Comparison of ENCODE assay signal across 13 cellular contexts in the genomic region with DNA sequence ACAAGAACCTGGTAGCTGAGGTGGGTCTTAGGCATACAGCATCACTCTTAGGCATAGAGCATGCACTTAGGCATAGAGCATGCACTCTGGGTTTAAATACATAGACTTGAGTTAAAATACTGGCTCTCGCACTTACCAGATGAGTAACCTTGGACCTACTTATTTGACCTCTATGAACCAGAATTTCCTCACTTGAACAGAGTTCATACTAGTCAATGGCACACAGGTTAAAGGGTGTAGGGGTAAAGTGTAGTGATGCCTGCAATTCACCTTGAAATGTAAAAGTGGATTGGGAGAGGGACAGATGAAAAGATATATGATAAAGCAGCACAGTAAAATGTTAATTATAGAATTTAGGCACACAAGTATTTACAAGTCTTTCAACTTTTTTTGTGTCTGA. TPM values are rescaled to one million over a fixed set of nuclear protein-coding genes. Genes with fewer than 3 reads are reported as not detected.
DNase-seq lines count a peak whose midpoint lies in the region; ATAC-seq, FAIRE-seq and TF ChIP-seq lines count a peak whose summit lies in the region.
"Had no signal": no experiment of that assay in that cellular context is flagged by ENCODE, and none has a peak within 500 bp of the region (broad histone marks: within the 10 kb centered on the region; RNA-seq: fewer than 3 reads in every experiment).

No MANE protein-coding gene starts in this region.

- H2BK5ac ChIP-seq in IMR-90 (ENCODE audit: low read depth, low read length, poor library complexity, severe bottlenecking), result no peak overlapping the region

- H3K27me3 ChIP-seq in CD8-positive, alpha-beta T cell (ENCODE audit: insufficient read depth, low read length), result no peaks in the 10 kb centered on the region
- H3K27me3 ChIP-seq in IMR-90 (ENCODE audit: control insufficient read depth, insufficient read depth, low read length), result no peaks in the 10 kb centered on the region

- peaks cover 21 to 33% of the 10 kb centered on the region in 2 experiments for H3K79me1 ChIP-seq in IMR-90 (ENCODE audit: low read depth in 1 of 2, low read length in 2 of 2)

- no peak overlapping the region for H2BK15ac ChIP-seq in IMR-90 (ENCODE audit: low read depth, low read length)

- CTCF ChIA-PET in CD8-positive, alpha-beta T cell (lab: Charles Lee), result interaction anchor here (0.9 to 5.0 kb wide), 3 partner anchors 10 to 27 kb away, joined by 3 to 26 read pairs (median 8); no protein-coding TSS in a partner anchor
- CTCF ChIA-PET in IMR-90 (lab: Yijun Ruan, JAX), result interaction anchor here (0.9 kb wide), 1 partner anchor 12 kb away, joined by 3 read pairs; no protein-coding TSS in a partner anchor

- BruUV-seq in IMR-90 (replicated peaks; lab: Mats Ljungman, UMichigan), result no TSS peak

- H4K91ac ChIP-seq in IMR-90 (ENCODE audit: insufficient read depth, low read depth, low read length), result no peak overlapping the region

- H3K14ac ChIP-seq in IMR-90 (replicated peaks; ENCODE audit: low read depth, low read length), result no peak overlapping the region

- no peaks in the 10 kb centered on the region for H3K9me3 ChIP-seq in CD8-positive, alpha-beta T cell (ENCODE audit: low read length)
- H3K9me3 ChIP-seq in IMR-90 (ENCODE audit: control insufficient read depth, insufficient read depth, low read length), result no peaks in the 10 kb centered on the region

- TF ChIP-seq CTCF in CD8-positive, alpha-beta T cell (IDR thresholded peaks at IDR 0.05), result no peak
- TF ChIP-seq CTCF in IMR-90 (conservative IDR thresholded peaks at IDR 0.05; ENCODE audit: low read depth, low read length), result no peak
- TF ChIP-seq CTCF in natural killer cell (IDR thresholded peaks at IDR 0.05), result no peak

- ATAC-seq in CD8-positive, alpha-beta T cell, result no peak
- no peak for ATAC-seq in IMR-90 (ENCODE audit: low read depth)
- no peak for ATAC-seq in natural killer cell

- no peak overlapping the region for H3K27ac ChIP-seq in CD8-positive, alpha-beta T cell (ENCODE audit: low read depth, low read length)
- H3K27ac ChIP-seq in IMR-90 (ENCODE audit: insufficient read depth, low read length), result no peak overlapping the region
- H3K27ac ChIP-seq: epithelial cell of prostate had no signal

- in situ Hi-C loops in IMR-90 (cut with MboI; ENCODE audit: low sequenced_read_pairs), result loop anchor here (10.0 kb wide), 1 partner anchor 47 kb away; no protein-coding TSS in a partner anchor

- no peak overlapping the region for H3K4me3 ChIP-seq in CD8-positive, alpha-beta T cell (ENCODE audit: low read depth, low read length)
- no peak overlapping the region for H3K4me3 ChIP-seq in IMR-90 (ENCODE audit: insufficient read depth, low read depth, low read length)

- no CpG with 5 or more reads among the region's 1 CpG for WGBS in IMR-90 (ENCODE audit: extremely low coverage in 2 of 2, insufficient read length in 1 of 2), 2 experiments

- H3K4me1 Mint-ChIP-seq in CD8-positive, alpha-beta T cell (ENCODE audit: low read depth), result peaks cover 36% of the 10 kb centered on the region
- H3K4me1 Mint-ChIP-seq in activated naive CD8-positive, alpha-beta T cell (ENCODE audit: low read depth), result peaks cover 38% of the 10 kb centered on the region
- H3K4me1 Mint-ChIP-seq in natural killer cell, result peaks cover 20 to 29% of the 10 kb centered on the region in 2 donors

- no peak overlapping the region for H3K56ac ChIP-seq in IMR-90 (ENCODE audit: extremely low read depth, insufficient read depth, low read length)

- POLR2A ChIA-PET in CD8-positive, alpha-beta T cell (lab: Charles Lee), result no interaction called here
- POLR2A ChIA-PET in IMR-90 (lab: Charles Lee; ENCODE audit: unreplicated experiment), result no interaction called here

- H4K5ac ChIP-seq in IMR-90 (ENCODE audit: low read depth, low read length), result no peak overlapping the region

- H4K20me1 ChIP-seq in IMR-90 (ENCODE audit: insufficient read depth, low read length), result no peaks in the 10 kb centered on the region

- no peaks in the 10 kb centered on the region for H3K27me3 Mint-ChIP-seq in CD8-positive, alpha-beta T cell (ENCODE audit: low read depth)
- H3K27me3 Mint-ChIP-seq in activated naive CD8-positive, alpha-beta T cell, result no peaks in the 10 kb centered on the region
- H3K27me3 Mint-ChIP-seq in natural killer cell (ENCODE audit: low read depth in 2 of 2), result no peaks in the 10 kb centered on the region

- intact Hi-C loops in CD8-positive, alpha-beta T cell (cut with DNase I, micrococcal nuclease), result loop anchor here (5.0 to 10.0 kb wide), 3 partner anchors 450 to 1137 kb away; a partner anchor contains a TSS
- intact Hi-C loops in IMR-90 (cut with micrococcal nuclease) (no loop called here), natural killer cell (cut with micrococcal nuclease) (no loop called here)

- TF ChIP-seq POLR2A in IMR-90 (IDR thresholded peaks at IDR 0.05; ENCODE audit: low read depth, low read length), result no peak

- no peak for DNase-seq in CD8-positive, alpha-beta T cell
- DNase-seq in IMR-90 (no peak), natural killer cell (no peak), iPS-NIHi11 (ENCODE audit: low spot score) (no peak), RCC 7860 (ENCODE audit: low spot score) (no peak), NCI-H1436 treated with DMSO at 0.1 percent for 48 hours (lab: John Stamatoyannopoulos, UW) (no peak), activated gamma-delta T cell treated with Interleukin-2 at 50 U/mL for 16 hours (no peak)
- DNase-seq: NCI-H1417 treated with DMSO at 0.1 percent for 48 hours, NCI-H774, small intestine had no signal

- no peak overlapping the region for H3K4ac ChIP-seq in IMR-90 (ENCODE audit: low read depth, low read length)

- H3K4me1 ChIP-seq in CD8-positive, alpha-beta T cell (ENCODE audit: insufficient read depth, low read length), result peaks cover 19% of the 10 kb centered on the region
- no peaks in the 10 kb centered on the region for H3K4me1 ChIP-seq in IMR-90 (ENCODE audit: control insufficient read depth, insufficient read depth, low read length)

- H3K9me1 ChIP-seq in IMR-90 (ENCODE audit: insufficient read depth, low read length), result peaks cover 10% of the 10 kb centered on the region

- no peak for FAIRE-seq in RCC 7860 (lab: Jason Lieb, UNC)
- FAIRE-seq: bronchial epithelial cell, small intestine had no signal

- H3K18ac ChIP-seq in IMR-90 (ENCODE audit: low read depth, low read length), result no peak overlapping the region

- no peaks in the 10 kb centered on the region for H3K36me3 ChIP-seq in CD8-positive, alpha-beta T cell (ENCODE audit: insufficient read depth, low read length)
- peaks cover 2% of the 10 kb centered on the region for H3K36me3 ChIP-seq in IMR-90 (ENCODE audit: control insufficient read depth, insufficient read depth, low read length)

- peak overlapping the region; percentile 98 for H3K4me3 Mint-ChIP-seq in CD8-positive, alpha-beta T cell
- H3K4me3 Mint-ChIP-seq in activated naive CD8-positive, alpha-beta T cell, result peak overlapping the region; percentile 98
- H3K4me3 Mint-ChIP-seq in natural killer cell, result peak overlapping the region; percentile 99

- H3K27ac Mint-ChIP-seq in CD8-positive, alpha-beta T cell, result no peak overlapping the region
- H3K27ac Mint-ChIP-seq in activated naive CD8-positive, alpha-beta T cell, result peak overlapping the region; percentile 5
- H3K27ac Mint-ChIP-seq in natural killer cell, result peak overlapping the region in 1 of 2 donors; percentile 95

- dilution Hi-C loops in IMR-90 (cut with HindIII; ENCODE audit: low sequenced_read_pairs, unreplicated experiment), result no loop called here

- no peak overlapping the region for H2AK5ac ChIP-seq in IMR-90 (ENCODE audit: low read depth, low read length)

- no peak overlapping the region for H3K9ac ChIP-seq in IMR-90 (ENCODE audit: low read depth, low read length)

- peak overlapping the region; percentile 60; the same call in 1 of the 2 replicates for H3K23ac ChIP-seq in IMR-90 (ENCODE audit: low read depth, low read length)

- TF ChIP-seq RAD21 in IMR-90 (IDR thresholded peaks at IDR 0.05; ENCODE audit: low read length), result no peak

- H4K8ac ChIP-seq in IMR-90 (ENCODE audit: low read depth in 2 of 2, low read length in 2 of 2), result no peak overlapping the region

- H3K9me3 Mint-ChIP-seq in CD8-positive, alpha-beta T cell, result peaks cover 4% of the 10 kb centered on the region
- H3K9me3 Mint-ChIP-seq in activated naive CD8-positive, alpha-beta T cell (ENCODE audit: low read depth), result no peaks in the 10 kb centered on the region
- H3K9me3 Mint-ChIP-seq in natural killer cell, result peaks cover 0 to 3% of the 10 kb centered on the region in 2 donors

- no peak overlapping the region for H2BK120ac ChIP-seq in IMR-90 (ENCODE audit: low read depth, low read length)

- peaks cover 30% of the 10 kb centered on the region for H3K36me3 Mint-ChIP-seq in CD8-positive, alpha-beta T cell
- H3K36me3 Mint-ChIP-seq in activated naive CD8-positive, alpha-beta T cell, result peaks cover 14% of the 10 kb centered on the region
- H3K36me3 Mint-ChIP-seq in natural killer cell, result no peaks in the 10 kb centered on the region

- H2AFZ ChIP-seq in IMR-90 (replicated peaks; ENCODE audit: low read length, poor library complexity), result no peak overlapping the region

- H2BK20ac ChIP-seq in IMR-90 (ENCODE audit: low read depth, low read length), result no peak overlapping the region

- no peak overlapping the region for H2AK9ac ChIP-seq in IMR-90 (replicated peaks; ENCODE audit: low read depth, low read length, poor library complexity)

- no peak overlapping the region for H3K4me2 ChIP-seq in IMR-90 (ENCODE audit: low read depth, low read length)

TF ChIP-seq in IMR-90, 13 proteins besides CTCF, POLR2A, EP300 and RAD21 (continues in another document):
- no peak for TF ChIP-seq MXI1 (IDR thresholded peaks at IDR 0.05; ENCODE audit: borderline replicate concordance, low read depth, low read length)
- TF ChIP-seq CEBPB (IDR thresholded peaks at IDR 0.05; ENCODE audit: low read depth, low read length), result no peak

RNA-seq across cellular contexts. Expression of a gene that starts 1.6 kb away (rescaled TPM):
- 1 to 10 TPM; 5.1 to 5.6 TPM for total RNA-seq in CD8-positive, alpha-beta T cell
- total RNA-seq in IMR-90 (2012; rRNA removed) (83.3 and 99.2 TPM in 2 replicates), natural killer cell (10 to 100 TPM; 11.9 to 18.5 (median 14.1) TPM)
- polyA plus RNA-seq in IMR-90 (2012; rRNA removed), result 68.7 and 75.2 TPM in 2 replicates
- 43.0 and 49.3 TPM in 2 replicates for polyA plus RNA-seq in IMR-90 (2012; cell fraction: cytosol; rRNA removed)
- 21.0 and 28.8 TPM in 2 replicates for polyA plus RNA-seq in IMR-90 (2012; cell fraction: nucleus; rRNA removed; ENCODE audit: low replicate concordance)

RNA-seq across cellular contexts. Expression of a gene that starts 31.3 kb away (rescaled TPM):
- 10 to 100 TPM; 10.8 to 11.6 TPM for total RNA-seq in CD8-positive, alpha-beta T cell
- total RNA-seq in IMR-90 (2012; rRNA removed), result 4.4 and 4.5 TPM in 2 replicates
- polyA plus RNA-seq in IMR-90 (2012; rRNA removed), result 9.3 and 10.6 TPM in 2 replicates
- 5.9 and 11.2 TPM in 2 replicates for polyA plus RNA-seq in IMR-90 (2012; cell fraction: cytosol; rRNA removed)
- 7.5 and 15.5 TPM in 2 replicates for polyA plus RNA-seq in IMR-90 (2012; cell fraction: nucleus; rRNA removed; ENCODE audit: low replicate concordance)
- total RNA-seq in natural killer cell, result 10 to 100 TPM; 16.7 to 18.9 (median 17.6) TPM

Comparison
In these comparisons a context has a peak if more than half of its experiments do, and no peak if none do; other contexts are left out.
1. intact Hi-C loops: an anchor here in CD8-positive, alpha-beta T cell (5.0 to 10.0 kb wide); none called in IMR-90 and natural killer cell.